ENCODE assay signal across 8 cellular contexts in the genomic region with DNA sequence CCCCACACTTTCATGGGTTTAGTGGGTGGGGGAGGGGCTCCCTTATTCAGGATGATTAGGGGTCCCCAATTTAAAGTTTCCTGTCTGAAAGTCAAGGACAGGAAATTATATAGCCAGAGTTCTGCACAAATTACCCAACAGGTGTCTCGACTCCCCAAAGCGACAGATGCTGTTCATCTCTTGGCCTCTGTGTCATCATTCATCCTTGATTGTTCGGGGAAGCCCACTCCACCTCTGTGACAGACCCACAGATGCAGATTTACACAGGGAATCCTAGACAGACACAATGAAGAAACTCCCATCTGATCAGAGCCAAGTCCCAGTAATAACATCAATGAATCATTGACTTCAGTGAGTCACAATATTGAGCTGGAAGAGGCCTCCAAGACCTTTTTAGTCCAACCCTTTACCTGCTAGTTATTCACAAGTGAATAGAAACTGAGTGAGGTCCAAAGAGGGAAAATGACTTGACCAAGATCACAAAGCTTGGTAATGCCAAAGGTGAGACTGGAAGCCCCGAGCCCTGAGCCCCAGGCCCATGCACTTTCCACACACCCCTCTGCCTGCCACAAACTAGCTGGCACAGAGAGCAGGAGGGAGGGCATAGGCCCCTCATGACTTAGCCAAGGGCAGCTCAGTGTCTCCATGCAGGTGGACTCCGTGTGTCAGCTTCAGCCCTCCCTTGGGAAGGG.
DNase-seq lines count a peak whose midpoint lies in the region; ATAC-seq and TF ChIP-seq lines count a peak whose summit lies in the region.

No MANE protein-coding gene starts in this region.

- TF ChIP-seq CTCF in OCI-LY3 (IDR thresholded peaks at IDR 0.05; ENCODE audit: low read depth, low read length): no peak

- DNase-seq in GM03348 (ENCODE audit: low spot score) (peak; percentile 68), DMS79 treated with DMSO at 0.1 percent for 48 hours (lab: John Stamatoyannopoulos, UW) (no peak)
- DNase-seq in effector memory CD8-positive, alpha-beta T cell: no peak

- peak overlapping the region; percentile 81 for H3K9ac ChIP-seq in OCI-LY3 (ENCODE audit: low read length)
- H3K9ac ChIP-seq in rectal smooth muscle tissue (ENCODE audit: low read length): no peak overlapping the region

- no peaks in the 10 kb centered on the region for H3K9me3 Mint-ChIP-seq in effector memory CD8-positive, alpha-beta T cell

- H3K36me3 ChIP-seq in OCI-LY3 (replicated peaks; ENCODE audit: low read depth, low read length): no peaks in the 10 kb centered on the region
- H3K36me3 ChIP-seq in rectal smooth muscle tissue (ENCODE audit: control insufficient read depth, insufficient read depth, low read length): no peaks in the 10 kb centered on the region

- peaks cover 81% of the 10 kb centered on the region for H3K4me1 ChIP-seq in OCI-LY3 (ENCODE audit: low read length)
- peaks cover 3% of the 10 kb centered on the region for H3K4me1 ChIP-seq in rectal smooth muscle tissue (ENCODE audit: control insufficient read depth, insufficient read depth, low read length)

- peaks cover 17% of the 10 kb centered on the region for H3K36me3 Mint-ChIP-seq in effector memory CD8-positive, alpha-beta T cell (ENCODE audit: insufficient read depth)

- H3K27ac ChIP-seq in OCI-LY3 (ENCODE audit: low read length): peak overlapping the region; percentile 98
- H3K27ac ChIP-seq in rectal smooth muscle tissue (ENCODE audit: low read depth, low read length): peak overlapping the region; percentile 5

- H3K79me2 ChIP-seq in OCI-LY3 (ENCODE audit: low read length): 0 out of 2 replicates have a peak, but pooled peaks cover 7% of the 10 kb centered on the region

- H3K27me3 ChIP-seq in OCI-LY3 (ENCODE audit: low read depth, low read length) (no peaks in the 10 kb centered on the region), rectal smooth muscle tissue (ENCODE audit: control insufficient read depth, insufficient read depth, low read length) (no peaks in the 10 kb centered on the region)

- H2AFZ ChIP-seq in OCI-LY3 (ENCODE audit: low read depth, low read length): no peak overlapping the region

- H4K20me1 ChIP-seq in OCI-LY3 (ENCODE audit: insufficient read depth, low read length): no peaks in the 10 kb centered on the region

- peak overlapping the region in 1 of 2 donors; percentile 33 for H3K4me3 Mint-ChIP-seq in effector memory CD8-positive, alpha-beta T cell

- H3K27me3 Mint-ChIP-seq in effector memory CD8-positive, alpha-beta T cell: no peaks in the 10 kb centered on the region

- no peaks in the 10 kb centered on the region for H3K9me3 ChIP-seq in OCI-LY3 (ENCODE audit: insufficient read depth, low read length)

- H3K27ac Mint-ChIP-seq in effector memory CD8-positive, alpha-beta T cell: peak overlapping the region; percentile 89 to 94

- H3K4me1 Mint-ChIP-seq in effector memory CD8-positive, alpha-beta T cell (ENCODE audit: low read depth in 2 of 2): peaks cover 41 to 45% of the 10 kb centered on the region in 2 donors

- ATAC-seq in effector memory CD8-positive, alpha-beta T cell (replicated peaks): no peak
- ATAC-seq in GM21526 (IDR thresholded peaks at IDR 0.05; ENCODE audit: low FRiP score, unreplicated experiment) (no peak), HG03280 (IDR thresholded peaks at IDR 0.05; ENCODE audit: unreplicated experiment) (no peak), HG03565 (IDR thresholded peaks at IDR 0.05; ENCODE audit: unreplicated experiment) (no peak)

- H3K4me3 ChIP-seq in OCI-LY3 (ENCODE audit: low read length) (peak overlapping the region; percentile 25; the same call in 1 of the 2 replicates), rectal smooth muscle tissue (ENCODE audit: low read length) (no peak overlapping the region)

- peak overlapping the region; percentile 85 for H3K4me2 ChIP-seq in OCI-LY3 (ENCODE audit: low read length)
